12 cellular contexts compared by ENCODE assay signal in genomic region chr22:50714631-50715179, GRCh38. TPM values are rescaled to one million over a fixed set of nuclear protein-coding genes. Genes with fewer than 3 reads are reported as not detected.
"Had no signal": no experiment of that assay in that cellular context is flagged by ENCODE, and none has a peak within 500 bp of the region (broad histone marks: within the 10 kb centered on the region; RNA-seq: fewer than 3 reads in every experiment).

No MANE protein-coding gene starts in this region.

- H3K36me3 ChIP-seq: cardiac muscle cell had no signal

- H3K27ac ChIP-seq: cardiac muscle cell, testis had no signal

- H3K9me3 ChIP-seq: SK-N-SH, testis had no signal

- ATAC-seq: left colon had no signal

- H3K27me3 ChIP-seq: testis had no signal

- DNase-seq: activated CD4-positive, alpha-beta T cell treated with anti-CD3 and anti-CD28 coated beads, Interleukin-2, amount 50 U/mL, for 48 hours; activated T-cell treated with anti-CD3 and anti-CD28 coated beads for 4 hours; left colon; mammary epithelial cell; midbrain; nucleus accumbens; SK-N-SH; testis had no signal

- H3K4me3 ChIP-seq: cardiac muscle cell, coronary artery, testis had no signal

RNA-seq across cellular contexts. Expression of gene ACR, which starts 23.3 kb away (rescaled TPM):
- total RNA-seq: activated T-helper 1 cell treated with anti-CD3 and anti-CD28 coated beads, Interleukin-12 subunit alpha, Interleukin-12 subunit beta, Interleukin-2, Interleukin-4 antibody, amounts not matched to agents 30 ng/mL and 10 ng/mL and 1 ng/mL, durations not matched to agents 14 hours and 24 hours and 36 hours; mammary epithelial cell; renal cortical epithelial cell had no signal
